15 cellular contexts compared by ENCODE assay signal in the genomic region with DNA sequence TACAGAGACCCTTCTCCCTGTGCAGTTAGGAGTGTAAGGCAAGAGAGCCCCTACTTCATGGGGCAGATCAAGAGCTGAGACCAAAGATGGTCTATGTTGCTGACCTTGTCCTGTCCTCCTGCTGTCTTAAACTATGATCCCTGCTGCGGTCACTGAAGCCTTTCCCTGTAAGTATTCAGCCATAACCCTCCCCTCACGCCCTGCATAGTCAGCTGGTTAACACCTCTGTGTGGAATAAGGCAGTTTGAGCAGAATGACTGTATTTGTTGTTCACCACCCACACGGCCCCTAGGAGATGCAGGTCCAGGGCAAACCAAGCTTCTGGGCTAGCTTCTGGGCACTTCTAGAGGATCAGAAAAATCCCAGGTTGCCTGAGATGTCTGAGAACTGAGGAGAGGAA. TPM values are rescaled to one million over a fixed set of nuclear protein-coding genes. Genes with fewer than 3 reads are reported as not detected.
A peak's percentile ranks its signal among the peaks of the same experiment; 100 is the strongest.
DNase-seq lines count a peak whose midpoint lies in the region; ATAC-seq and TF ChIP-seq lines count a peak whose summit lies in the region.
"Had no signal": no experiment of that assay in that cellular context is flagged by ENCODE, and none has a peak within 500 bp of the region (broad histone marks: within the 10 kb centered on the region; RNA-seq: fewer than 3 reads in every experiment).

No MANE protein-coding gene starts in this region.

- H3K27me3 ChIP-seq in lung (ENCODE audit: control insufficient read depth, insufficient read depth) = no peaks in the 10 kb centered on the region
- H3K27me3 ChIP-seq in thymus (ENCODE audit: control insufficient read depth, insufficient read depth) = no peaks in the 10 kb centered on the region

- no peaks in the 10 kb centered on the region for H3K9me3 Mint-ChIP-seq in activated CD8-positive, alpha-beta memory T cell treated with anti-CD3 and anti-CD28 coated beads, Interleukin-2, amount 10 ng/mL, durations not matched to agents 7 days and 5 days (ENCODE audit: low read depth)
- H3K9me3 Mint-ChIP-seq: brain had no signal

- no peak overlapping the region for H3K4me3 ChIP-seq in lung
- H3K4me3 ChIP-seq in thymus (ENCODE audit: low read length) = no peak overlapping the region

- no peak overlapping the region for H3K4me3 Mint-ChIP-seq in activated CD8-positive, alpha-beta memory T cell treated with anti-CD3 and anti-CD28 coated beads, Interleukin-2, amount 10 ng/mL, durations not matched to agents 7 days and 5 days
- H3K4me3 Mint-ChIP-seq: brain had no signal

- no peaks in the 10 kb centered on the region for H3K27me3 Mint-ChIP-seq in activated CD8-positive, alpha-beta memory T cell treated with anti-CD3 and anti-CD28 coated beads, Interleukin-2, amount 10 ng/mL, durations not matched to agents 7 days and 5 days

- H3K27ac ChIP-seq in angular gyrus (ENCODE audit: low read depth, low read length) = peak overlapping the region; percentile 87
- peak overlapping the region; percentile 53 to 56 for H3K27ac ChIP-seq in lung (ENCODE audit: low read depth in 1 of 2, low read length in 1 of 2)
- H3K27ac ChIP-seq in thymus (ENCODE audit: low read depth) = peak overlapping the region; percentile 9

- H3K4me1 Mint-ChIP-seq in activated CD8-positive, alpha-beta memory T cell treated with anti-CD3 and anti-CD28 coated beads, Interleukin-2, amount 10 ng/mL, durations not matched to agents 7 days and 5 days = no peaks in the 10 kb centered on the region

- CTCF ChIA-PET in activated CD8-positive, alpha-beta memory T cell treated with anti-CD3 and anti-CD28 coated beads, Interleukin-2, amount 10 ng/mL, durations not matched to agents 7 days and 5 days (lab: Charles Lee) = interaction anchor here (0.9 kb wide), 1 partner anchor 141 kb away, joined by 3 read pairs; no protein-coding TSS in a partner anchor

- peak; percentile 23 for ATAC-seq in activated CD8-positive, alpha-beta memory T cell treated with anti-CD3 and anti-CD28 coated beads, Interleukin-2, amount 10 ng/mL, durations not matched to agents 7 days and 5 days
- ATAC-seq in lung (ENCODE audit: insufficient read depth, low FRiP score) = no peak
- ATAC-seq: activated CD4-positive, CD25-positive, alpha-beta regulatory T cell treated with anti-CD3 and anti-CD28 coated beads, Interleukin-2, amount 50 U/mL, for 24 hours had no signal

- no peak for TF ChIP-seq CTCF in lung (IDR thresholded peaks at IDR 0.05; ENCODE audit: control extremely low read depth, extremely low read depth)

- no peak overlapping the region for H3K27ac Mint-ChIP-seq in activated CD8-positive, alpha-beta memory T cell treated with anti-CD3 and anti-CD28 coated beads, Interleukin-2, amount 10 ng/mL, durations not matched to agents 7 days and 5 days
- H3K27ac Mint-ChIP-seq: brain had no signal

- H3K4me1 ChIP-seq in lung (ENCODE audit: control insufficient read depth in 2 of 2, insufficient read depth in 2 of 2, low read length in 2 of 2) (peaks cover 0 to 28% of the 10 kb centered on the region in 2 donors), thymus (ENCODE audit: control insufficient read depth, insufficient read depth, low read length) (no peaks in the 10 kb centered on the region)

- no peak for DNase-seq in activated CD8-positive, alpha-beta memory T cell treated with anti-CD3 and anti-CD28 coated beads, Interleukin-2, amount 10 ng/mL, durations not matched to agents 7 days and 5 days
- DNase-seq in activated CD8-positive, alpha-beta memory T cell treated with anti-CD3 and anti-CD28 coated beads, Interleukin-2, amount 50 U/mL, for 48 hours = no peak
- DNase-seq in lung (ENCODE audit: low spot score) (no peak), NCI-H1417 (lab: John Stamatoyannopoulos, UW) (no peak), NCI-H748 treated with DMSO at 0.1 percent for 48 hours (lab: John Stamatoyannopoulos, UW) (no peak), NCI-H1694 (lab: John Stamatoyannopoulos, UW) (no peak)
- DNase-seq: DMS 273 treated with DMSO at 0.1 percent for 48 hours, NCI-H2081 had no signal

- H3K36me3 ChIP-seq in lung (ENCODE audit: control insufficient read depth in 2 of 2, insufficient read depth in 2 of 2, low read length in 2 of 2) (no peaks in the 10 kb centered on the region), thymus (ENCODE audit: control insufficient read depth, insufficient read depth) (no peaks in the 10 kb centered on the region)

- 72 to 83% methylated on average over 3 of the region's 3 CpGs for WGBS in lung, 2 donors
- 92% methylated on average over 3 of the region's 3 CpGs for WGBS in thymus

- H3K9me3 ChIP-seq in lung (ENCODE audit: control insufficient read depth in 2 of 2, insufficient read depth in 1 of 2, low read length in 1 of 2) (no peaks in the 10 kb centered on the region), thymus (ENCODE audit: control insufficient read depth) (no peaks in the 10 kb centered on the region)

- no peaks in the 10 kb centered on the region for H3K36me3 Mint-ChIP-seq in activated CD8-positive, alpha-beta memory T cell treated with anti-CD3 and anti-CD28 coated beads, Interleukin-2, amount 10 ng/mL, durations not matched to agents 7 days and 5 days
- H3K36me3 Mint-ChIP-seq: brain had no signal

RNA-seq across cellular contexts. Expression of gene TSPAN1, which starts 0.4 kb away (rescaled TPM):
- total RNA-seq in activated CD8-positive, alpha-beta memory T cell treated with anti-CD3 and anti-CD28 coated beads, Interleukin-2, amount 10 ng/mL, durations not matched to agents 7 days and 5 days = not detected
- total RNA-seq in lung = 100 to 1,000 TPM in 1 of 2 donors, 10 to 100 TPM in 1; 45.3 to 174 TPM
- polyA plus RNA-seq in lung = 100 to 1,000 TPM; 105 to 174 TPM
- 6.9 TPM for polyA plus RNA-seq in thymus

RNA-seq across cellular contexts. Expression of gene P3R3URF, which starts 1.0 kb away (rescaled TPM):
- not detected for total RNA-seq in activated CD8-positive, alpha-beta memory T cell treated with anti-CD3 and anti-CD28 coated beads, Interleukin-2, amount 10 ng/mL, durations not matched to agents 7 days and 5 days
- total RNA-seq in lung = not detected
- polyA plus RNA-seq in lung = not detected
- polyA plus RNA-seq in thymus = not detected
- total RNA-seq: endothelial cell of umbilical vein, LHCN-M2, subcutaneous adipose tissue had no signal
- polyA plus RNA-seq: endothelial cell of umbilical vein had no signal

RNA-seq across cellular contexts. Expression of gene POMGNT1, which starts 23.0 kb away (rescaled TPM):
- 10 to 100 TPM; 32.2 to 37.6 TPM for total RNA-seq in activated CD8-positive, alpha-beta memory T cell treated with anti-CD3 and anti-CD28 coated beads, Interleukin-2, amount 10 ng/mL, durations not matched to agents 7 days and 5 days
- 10 to 100 TPM; 34.6 to 70.2 TPM for total RNA-seq in lung
- polyA plus RNA-seq in lung = 10 to 100 TPM; 40.4 to 49.1 TPM
- 44.9 TPM for polyA plus RNA-seq in thymus

RNA-seq across cellular contexts. Expression of gene LURAP1, which starts 27.9 kb away (rescaled TPM):
- total RNA-seq in activated CD8-positive, alpha-beta memory T cell treated with anti-CD3 and anti-CD28 coated beads, Interleukin-2, amount 10 ng/mL, durations not matched to agents 7 days and 5 days = not detected
- 1 to 10 TPM in 1 of 2 donors, under 1 TPM in 1; 0.63 to 2.8 TPM for total RNA-seq in lung
- polyA plus RNA-seq in lung (1 to 10 TPM in 1 of 2 donors, under 1 TPM in 1; 0.41 to 1.2 TPM), thymus (1.5 TPM)

RNA-seq across cellular contexts. Expression of gene PIK3R3, which starts 42.8 kb away (rescaled TPM):
- 1 to 10 TPM; 6.7 to 9.6 TPM for total RNA-seq in activated CD8-positive, alpha-beta memory T cell treated with anti-CD3 and anti-CD28 coated beads, Interleukin-2, amount 10 ng/mL, durations not matched to agents 7 days and 5 days
- 10 to 100 TPM; 14.0 to 36.7 TPM for total RNA-seq in lung
- polyA plus RNA-seq in lung = 10 to 100 TPM in 1 of 2 donors, 1 to 10 TPM in 1; 9.1 to 20.1 TPM
- 13.3 TPM for polyA plus RNA-seq in thymus

Comparison
In these comparisons a context has a peak if more than half of its experiments do, and no peak if none do; other contexts are left out.
1. H3K27ac ChIP-seq: peak in every context shown above with its lines; median percentile 87 in angular gyrus; 54 in lung; 9 in thymus.
2. RNA of gene TSPAN1, which starts 0.4 kb away (total RNA-seq): 45.3 to 174 TPM in lung; not detected in activated CD8-positive, alpha-beta memory T cell treated with anti-CD3 and anti-CD28 coated beads, Interleukin-2, amount 10 ng/mL, durations not matched to agents 7 days and 5 days; every median in the first group is over 10 times any median in the second.